ENCODE assay signal across 1 cellular context in the genomic region with DNA sequence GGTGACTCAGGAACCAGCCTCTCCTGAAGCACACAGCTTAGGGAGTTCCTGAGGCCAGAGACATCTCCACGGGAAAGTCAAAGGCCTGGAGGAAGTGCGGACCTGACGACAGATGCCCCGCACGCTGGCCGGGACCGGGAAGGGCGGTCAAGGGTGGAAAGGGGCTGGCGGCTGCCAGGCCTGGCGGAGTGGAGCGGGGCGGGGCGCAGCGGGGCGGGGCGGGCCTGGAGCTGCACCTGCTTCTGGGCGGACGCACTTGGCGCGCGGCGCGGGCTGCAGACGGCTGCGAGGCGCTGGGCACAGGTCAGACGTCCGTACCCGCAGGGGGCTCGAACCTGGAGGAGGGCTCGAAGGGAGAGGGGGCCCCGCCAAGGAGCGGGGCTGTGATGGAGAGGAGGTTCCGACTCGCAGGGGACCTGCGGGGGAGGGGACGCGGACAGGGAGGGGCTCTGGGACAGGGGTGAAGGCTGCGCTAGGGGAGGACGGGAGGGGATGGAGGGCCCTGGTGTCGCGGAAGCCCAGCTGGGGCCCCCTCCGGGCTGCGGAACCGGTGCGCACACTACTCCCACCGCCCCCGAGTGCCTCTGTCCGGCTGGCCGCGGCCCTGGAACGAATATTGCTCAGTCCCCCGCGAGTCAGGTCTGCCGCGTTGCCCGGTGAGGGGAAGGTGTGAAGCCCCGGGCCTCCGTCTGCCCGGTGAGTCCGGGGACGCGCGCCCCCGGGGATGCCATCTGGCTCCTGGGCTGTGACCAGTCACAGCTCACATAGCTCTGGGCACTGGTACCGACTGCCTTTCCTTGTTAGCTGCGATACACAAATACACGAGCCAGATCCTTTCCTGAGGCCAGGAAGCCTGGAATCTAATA.
TF ChIP-seq lines count a peak whose summit lies in the region.

TSS of gene TMEM45B (plus strand) at position 253 of the 866 bp plus-strand sequence. CDS start 36,635 bp downstream, outside the sequence.

TF ChIP-seq in HepG2, 621 proteins besides CTCF, POLR2A, EP300 and RAD21 (continued from another document and continues in another):
- TF ChIP-seq MYPOP (CRISPR knock-in tag; IDR thresholded peaks at IDR 0.05), result no peak; the same call in 1 of the 2 replicates
- 0 out of 2 replicates have a peak, but pooled peaks have one; percentile 72 for TF ChIP-seq PCBP1 (IDR thresholded peaks at IDR 0.05; ENCODE audit: borderline replicate concordance, low read depth, low read length)
- no peak for TF ChIP-seq ZNF234 (CRISPR knock-in tag; conservative IDR thresholded peaks at IDR 0.05)
- no peak for TF ChIP-seq ATM (IDR thresholded peaks at IDR 0.05; ENCODE audit: borderline replicate concordance)
- peak; percentile 72; the same call in 1 of the 2 replicates for TF ChIP-seq KDM5B (CRISPR knock-in tag; IDR thresholded peaks at IDR 0.05; ENCODE audit: borderline replicate concordance)
- TF ChIP-seq ZNF12 (CRISPR knock-in tag; IDR thresholded peaks at IDR 0.05), result no peak
- TF ChIP-seq HMGA1 (CRISPR knock-in tag; conservative IDR thresholded peaks at IDR 0.05), result no peak
- TF ChIP-seq SNAI1 (CRISPR knock-in tag; IDR thresholded peaks at IDR 0.05; ENCODE audit: borderline replicate concordance), result no peak
- peak; percentile 55; the same call in 1 of the 2 replicates for TF ChIP-seq ZNF776 (CRISPR knock-in tag; IDR thresholded peaks at IDR 0.05)
- no peak for TF ChIP-seq ZNF749 (CRISPR knock-in tag; IDR thresholded peaks at IDR 0.05; ENCODE audit: borderline replicate concordance)
- TF ChIP-seq MED1 (CRISPR knock-in tag; IDR thresholded peaks at IDR 0.05), result peak; percentile 49; the same call in 1 of the 2 replicates
- no peak for TF ChIP-seq GATAD1 (CRISPR knock-in tag; IDR thresholded peaks at IDR 0.05)
- no peak for TF ChIP-seq ZNF773 (CRISPR knock-in tag; IDR thresholded peaks at IDR 0.05; ENCODE audit: borderline replicate concordance)
- TF ChIP-seq ZSCAN25 (CRISPR knock-in tag; IDR thresholded peaks at IDR 0.05), result peak; percentile 82; the same call in 1 of the 2 replicates
- peak; percentile 62; the same call in 1 of the 2 replicates for TF ChIP-seq ZFY (CRISPR knock-in tag; IDR thresholded peaks at IDR 0.05)
- TF ChIP-seq TMF1 (CRISPR knock-in tag; IDR thresholded peaks at IDR 0.05; ENCODE audit: low read depth), result 0 out of 2 replicates have a peak, but pooled peaks have one; percentile 47
- no peak for TF ChIP-seq ZNF331 (CRISPR knock-in tag; IDR thresholded peaks at IDR 0.05)
- TF ChIP-seq, protein P1, sequence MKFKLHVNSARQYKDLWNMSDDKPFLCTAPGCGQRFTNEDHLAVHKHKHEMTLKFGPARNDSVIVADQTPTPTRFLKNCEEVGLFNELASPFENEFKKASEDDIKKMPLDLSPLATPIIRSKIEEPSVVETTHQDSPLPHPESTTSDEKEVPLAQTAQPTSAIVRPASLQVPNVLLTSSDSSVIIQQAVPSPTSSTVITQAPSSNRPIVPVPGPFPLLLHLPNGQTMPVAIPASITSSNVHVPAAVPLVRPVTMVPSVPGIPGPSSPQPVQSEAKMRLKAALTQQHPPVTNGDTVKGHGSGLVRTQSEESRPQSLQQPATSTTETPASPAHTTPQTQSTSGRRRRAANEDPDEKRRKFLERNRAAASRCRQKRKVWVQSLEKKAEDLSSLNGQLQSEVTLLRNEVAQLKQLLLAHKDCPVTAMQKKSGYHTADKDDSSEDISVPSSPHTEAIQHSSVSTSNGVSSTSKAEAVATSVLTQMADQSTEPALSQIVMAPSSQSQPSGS (CRISPR knock-in tag; IDR thresholded peaks at IDR 0.05), result no peak
- TF ChIP-seq DMAP1 (CRISPR knock-in tag; IDR thresholded peaks at IDR 0.05), result peak; percentile 60
- TF ChIP-seq BCL3 (CRISPR knock-in tag; IDR thresholded peaks at IDR 0.05), result peak; percentile 68; the same call in 1 of the 2 replicates
- TF ChIP-seq HOXD1 (CRISPR knock-in tag; IDR thresholded peaks at IDR 0.05), result no peak
- TF ChIP-seq CENPBD1 (CRISPR knock-in tag; IDR thresholded peaks at IDR 0.05; ENCODE audit: borderline replicate concordance, low read depth), result no peak
- no peak for TF ChIP-seq ZBTB44 (CRISPR knock-in tag; IDR thresholded peaks at IDR 0.05)
- peak; percentile 50; the same call in 1 of the 2 replicates for TF ChIP-seq ZNF362 (CRISPR knock-in tag; IDR thresholded peaks at IDR 0.05; ENCODE audit: borderline replicate concordance)
- TF ChIP-seq, protein P2, sequence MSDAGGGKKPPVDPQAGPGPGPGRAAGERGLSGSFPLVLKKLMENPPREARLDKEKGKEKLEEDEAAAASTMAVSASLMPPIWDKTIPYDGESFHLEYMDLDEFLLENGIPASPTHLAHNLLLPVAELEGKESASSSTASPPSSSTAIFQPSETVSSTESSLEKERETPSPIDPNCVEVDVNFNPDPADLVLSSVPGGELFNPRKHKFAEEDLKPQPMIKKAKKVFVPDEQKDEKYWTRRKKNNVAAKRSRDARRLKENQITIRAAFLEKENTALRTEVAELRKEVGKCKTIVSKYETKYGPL (CRISPR knock-in tag; IDR thresholded peaks at IDR 0.05), result no peak
- TF ChIP-seq JUND (CRISPR knock-in tag; IDR thresholded peaks at IDR 0.05), result no peak
- TF ChIP-seq KAT2B (IDR thresholded peaks at IDR 0.05; ENCODE audit: borderline replicate concordance, low read depth, low read length), result no peak
- TF ChIP-seq, protein P3, sequence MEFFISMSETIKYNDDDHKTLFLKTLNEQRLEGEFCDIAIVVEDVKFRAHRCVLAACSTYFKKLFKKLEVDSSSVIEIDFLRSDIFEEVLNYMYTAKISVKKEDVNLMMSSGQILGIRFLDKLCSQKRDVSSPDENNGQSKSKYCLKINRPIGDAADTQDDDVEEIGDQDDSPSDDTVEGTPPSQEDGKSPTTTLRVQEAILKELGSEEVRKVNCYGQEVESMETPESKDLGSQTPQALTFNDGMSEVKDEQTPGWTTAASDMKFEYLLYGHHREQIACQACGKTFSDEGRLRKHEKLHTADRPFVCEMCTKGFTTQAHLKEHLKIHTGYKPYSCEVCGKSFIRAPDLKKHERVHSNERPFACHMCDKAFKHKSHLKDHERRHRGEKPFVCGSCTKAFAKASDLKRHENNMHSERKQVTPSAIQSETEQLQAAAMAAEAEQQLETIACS (CRISPR knock-in tag; IDR thresholded peaks at IDR 0.05), result no peak
- no peak for TF ChIP-seq SKIL (CRISPR knock-in tag; IDR thresholded peaks at IDR 0.05; ENCODE audit: borderline replicate concordance)
- TF ChIP-seq ZEB1 (IDR thresholded peaks at IDR 0.05; ENCODE audit: insufficient replicate concordance, low read depth), result peak; percentile 29
- peak; percentile 35; the same call in 1 of the 2 replicates for TF ChIP-seq NRL (CRISPR knock-in tag; IDR thresholded peaks at IDR 0.05; ENCODE audit: borderline replicate concordance)
- TF ChIP-seq ONECUT2 (CRISPR knock-in tag; IDR thresholded peaks at IDR 0.05), result no peak
- TF ChIP-seq SOX13 (IDR thresholded peaks at IDR 0.05), result no peak
- TF ChIP-seq SOX13 (CRISPR knock-in tag; conservative IDR thresholded peaks at IDR 0.05 in 1 of 2, IDR thresholded peaks at IDR 0.05 in 1 of 2), result peak in 1 of 2 experiments; percentile 14; a peak in 1 of 4 replicates
- no peak for TF ChIP-seq ADNP (CRISPR knock-in tag; IDR thresholded peaks at IDR 0.05)
- TF ChIP-seq ZBTB10 (CRISPR knock-in tag; IDR thresholded peaks at IDR 0.05; ENCODE audit: borderline replicate concordance), result no peak
- no peak; the same call in 1 of the 2 replicates for TF ChIP-seq NAIF1 (CRISPR knock-in tag; IDR thresholded peaks at IDR 0.05; ENCODE audit: borderline replicate concordance)
- TF ChIP-seq ZNF383 (CRISPR knock-in tag; IDR thresholded peaks at IDR 0.05; ENCODE audit: borderline replicate concordance), result no peak
